8 cellular contexts compared by ENCODE assay signal in the genomic region with DNA sequence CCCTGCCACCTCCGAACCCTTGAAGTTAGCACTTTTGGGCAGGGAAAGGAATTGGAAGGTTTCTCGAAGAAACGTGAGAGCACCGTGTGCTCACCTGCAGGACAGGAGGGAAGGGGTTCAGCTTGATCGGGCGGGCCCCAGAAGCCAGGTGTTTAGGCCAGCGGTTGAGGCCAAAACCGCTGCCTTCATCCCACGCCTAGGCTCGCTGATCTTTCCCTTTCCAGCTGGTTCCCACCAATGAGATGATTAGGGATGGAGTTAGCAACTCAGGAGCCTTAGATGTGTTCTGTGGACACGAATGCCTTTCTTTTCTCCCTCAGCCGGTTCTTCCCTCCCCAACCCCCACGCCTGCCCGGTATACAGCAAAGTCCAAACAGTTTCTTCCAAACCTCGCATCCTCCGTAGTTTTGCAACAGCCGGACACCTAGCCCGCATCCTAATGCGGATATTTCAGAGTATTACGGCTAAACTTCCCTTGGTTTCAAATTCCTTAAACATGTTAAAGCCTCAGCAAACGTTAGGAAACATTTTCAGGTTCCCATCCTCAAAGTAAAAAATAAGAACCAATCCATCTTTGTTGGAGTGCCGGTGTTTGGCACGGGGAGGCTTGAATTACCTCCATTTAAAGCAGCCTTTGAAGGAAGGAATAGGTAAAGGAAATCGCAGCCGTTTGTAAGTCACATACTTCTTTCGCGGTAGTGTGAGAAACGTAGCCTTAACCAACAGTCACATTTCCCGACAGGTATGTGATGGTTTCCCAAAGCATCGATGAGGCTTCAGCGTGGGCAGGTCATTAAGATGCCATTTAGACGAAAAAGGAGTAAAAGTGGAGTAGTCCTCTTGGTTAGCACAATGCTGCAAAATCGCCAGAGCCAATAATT. TPM values are rescaled to one million over a fixed set of nuclear protein-coding genes. Genes with fewer than 3 reads are reported as not detected.
DNase-seq lines count a peak whose midpoint lies in the region; ATAC-seq and TF ChIP-seq lines count a peak whose summit lies in the region.

No MANE protein-coding gene starts in this region.

- H3K4me1 Mint-ChIP-seq in activated B cell treated with CpG ODN at 0.5 μM for 24 hours (peaks cover 33% of the 10 kb centered on the region), nephron (no peaks in the 10 kb centered on the region)

- POLR2A ChIA-PET in activated B cell treated with CpG ODN at 0.5 μM for 24 hours (lab: Charles Lee), result interaction anchor here (1.1 to 3.2 kb wide), 4 partner anchors 60 to 129 kb away, joined by 3 to 30 read pairs (median 9); no protein-coding TSS in a partner anchor

- H3K27ac ChIP-seq in HUES6 (ENCODE audit: low read depth, low read length) (no peak overlapping the region), esophagus muscularis mucosa (replicated peaks in 1 of 4) (peak overlapping the region; percentile 85 to 90 (median 86))

- H3K4me3 ChIP-seq in HUES6 (ENCODE audit: low read depth, low read length) (peak overlapping the region; percentile 92), esophagus muscularis mucosa (peak overlapping the region; percentile 70 to 91 (median 86))

- intact Hi-C loops in activated B cell treated with CpG ODN at 0.5 μM for 24 hours (cut with micrococcal nuclease), result loop anchor here (1.0 to 2.0 kb wide), 7 partner anchors 36 to 361 kb away; partner anchors contain the start of genes LRRC8B, LRRC8D and ZNF326
- intact Hi-C loops in esophagus muscularis mucosa (cut with DNase I), result loop anchor here (2.0 to 10.0 kb wide), 2 partner anchors 129 to 361 kb away; partner anchors contain the start of gene ZNF326

- CTCF ChIA-PET in activated B cell treated with CpG ODN at 0.5 μM for 24 hours (lab: Charles Lee), result interaction anchor here (1.0 to 11.5 kb wide), 5 partner anchors 17 to 131 kb away, joined by 3 to 193 read pairs (median 9); no protein-coding TSS in a partner anchor

- TF ChIP-seq POLR2A in esophagus muscularis mucosa (IDR thresholded peaks at IDR 0.05; ENCODE audit: low read depth), result no peak

- 19% methylated on average over 32 of the region's 33 CpGs for WGBS in esophagus muscularis mucosa

- H3K36me3 ChIP-seq in HUES6 (ENCODE audit: control insufficient read depth, insufficient read depth, low read length), result no peaks in the 10 kb centered on the region
- H3K36me3 ChIP-seq in esophagus muscularis mucosa, result no peaks in the 10 kb centered on the region

- TF ChIP-seq CTCF in activated B cell treated with CpG ODN at 0.5 μM for 24 hours (IDR thresholded peaks at IDR 0.05) (no peak), esophagus muscularis mucosa (IDR thresholded peaks at IDR 0.05) (no peak), nephron (IDR thresholded peaks at IDR 0.05; ENCODE audit: unreplicated experiment in 3 of 3) (no peak)

- H3K36me3 Mint-ChIP-seq in activated B cell treated with CpG ODN at 0.5 μM for 24 hours (ENCODE audit: low read depth) (peaks cover 8% of the 10 kb centered on the region), nephron (ENCODE audit: low read depth) (no peaks in the 10 kb centered on the region)

- peak overlapping the region; percentile 93 for H3K4me3 Mint-ChIP-seq in activated B cell treated with CpG ODN at 0.5 μM for 24 hours
- peak overlapping the region; percentile 84 to 89 (median 88) for H3K4me3 Mint-ChIP-seq in nephron

- no peak for TF ChIP-seq EP300 in esophagus muscularis mucosa (IDR thresholded peaks at IDR 0.05)

- H3K9me3 ChIP-seq in HUES6 (ENCODE audit: control insufficient read depth, insufficient read depth, low read depth, low read length) (no peaks in the 10 kb centered on the region), esophagus muscularis mucosa (no peaks in the 10 kb centered on the region)

- H3K27me3 ChIP-seq in HUES6 (ENCODE audit: control insufficient read depth, insufficient read depth, low read length) (peaks cover 57% of the 10 kb centered on the region), esophagus muscularis mucosa (no peaks in the 10 kb centered on the region)

- H3K9ac ChIP-seq in HUES6 (ENCODE audit: low read length), result peak overlapping the region; percentile 73

- ATAC-seq in activated B cell treated with CpG ODN at 0.5 μM for 24 hours (ENCODE audit: low read depth), result no peak

- no peaks in the 10 kb centered on the region for H3K27me3 Mint-ChIP-seq in activated B cell treated with CpG ODN at 0.5 μM for 24 hours
- peaks cover 50% of the 10 kb centered on the region for H3K27me3 Mint-ChIP-seq in nephron (ENCODE audit: low read depth)

- DNase-seq in NCI-H2171 treated with DMSO at 0.1 percent for 48 hours (lab: John Stamatoyannopoulos, UW) (peak; percentile 47), NCI-H2171 (lab: John Stamatoyannopoulos, UW) (no peak), activated B cell treated with CpG ODN at 0.5 μM for 24 hours (no peak), esophagus muscularis mucosa (ENCODE audit: extremely low spot score) (no peak), NCI-H128 (lab: John Stamatoyannopoulos, UW; ENCODE audit: unreplicated experiment) (no peak), ureter (ENCODE audit: low spot score) (no peak)

- H3K27ac Mint-ChIP-seq in activated B cell treated with CpG ODN at 0.5 μM for 24 hours (peak overlapping the region; percentile 77), nephron (no peak overlapping the region)

- no peaks in the 10 kb centered on the region for H3K9me3 Mint-ChIP-seq in activated B cell treated with CpG ODN at 0.5 μM for 24 hours
- no peaks in the 10 kb centered on the region for H3K9me3 Mint-ChIP-seq in nephron

- H3K4me1 ChIP-seq in HUES6 (ENCODE audit: control insufficient read depth, insufficient read depth, low read length) (peaks cover 16% of the 10 kb centered on the region; the same call in 1 of the 2 replicates), esophagus muscularis mucosa (peaks cover 8 to 26% (median 26%) of the 10 kb centered on the region in 4 donors)

RNA-seq across cellular contexts. Expression of gene LRRC8C, which starts 1.1 kb away (rescaled TPM):
- 7.4 and 8.4 TPM in 2 replicates for total RNA-seq in activated B cell treated with CpG ODN at 0.5 μM for 24 hours
- 1 to 10 TPM; 5.8 to 8.9 (median 7.4) TPM for total RNA-seq in esophagus muscularis mucosa
- total RNA-seq in ureter, result 10.1 TPM
